In genomic region chr17:58202859-58203258, GRCh38 we compare ENCODE assay signal across 35 cellular contexts. TPM values are rescaled to one million over a fixed set of nuclear protein-coding genes. Genes with fewer than 3 reads are reported as not detected.
"Had no signal": no experiment of that assay in that cellular context is flagged by ENCODE, and none has a peak within 500 bp of the region (broad histone marks: within the 10 kb centered on the region; RNA-seq: fewer than 3 reads in every experiment).

No MANE protein-coding gene starts in this region.

- DNase-seq: activated CD4-positive, alpha-beta memory T cell treated with anti-CD3 and anti-CD28 coated beads for 36 hours; activated CD4-positive, alpha-beta T cell treated with anti-CD3 and anti-CD28 coated beads for 36 hours; activated CD4-positive, alpha-beta T cell treated with anti-CD3 and anti-CD28 coated beads, Interleukin-2, amount 10 ng/mL, durations not matched to agents 24 days and 14 days; activated CD4-positive, CD25-positive, alpha-beta regulatory T cell; activated CD4-positive, CD25-positive, alpha-beta regulatory T cell treated with anti-CD3 and anti-CD28 coated beads, Interleukin-2, amount 50 U/mL, for 72 hours; activated CD8-positive, alpha-beta memory T cell treated with anti-CD3 and anti-CD28 coated beads, Interleukin-2, amount 10 ng/mL, durations not matched to agents 7 days and 5 days; activated CD8-positive, alpha-beta memory T cell treated with anti-CD3 and anti-CD28 coated beads, Interleukin-2, amount 50 U/mL, for 4 hours; activated CD8-positive, alpha-beta T cell treated with anti-CD3 and anti-CD28 coated beads, Interleukin-2, amount 10 ng/mL, durations not matched to agents 7 days and 5 days; activated effector memory CD4-positive, alpha-beta T cell treated with anti-CD3 and anti-CD28 coated beads, Interleukin-2, amount 50 U/mL, for 16 hours; activated naive CD4-positive, alpha-beta T cell treated with anti-CD3 and anti-CD28 coated beads for 36 hours; activated naive CD8-positive, alpha-beta T cell treated with anti-CD3 and anti-CD28 coated beads for 36 hours; activated naive CD8-positive, alpha-beta T cell treated with anti-CD3 and anti-CD28 coated beads, Interleukin-2, amount 50 U/mL, for 24 hours; activated T-cell treated with anti-CD3 and anti-CD28 coated beads, Interleukin-2, amount 50 U/mL, for 1 hour; activated T-cell treated with anti-CD3 and anti-CD28 coated beads, Interleukin-2, amount 50 U/mL, for 48 hours; adrenal gland; amygdala; aorta; body of pancreas; central memory CD4-positive, alpha-beta T cell; cerebellar nuclear complex; colonic mucosa; effector CD8-positive, alpha-beta T cell; erythroblast; foreskin keratinocyte; gastrocnemius medialis; heart right ventricle; T-helper 1 cell; T-helper 2 cell had no signal

- H3K36me3 ChIP-seq: colonic mucosa had no signal

- H3K9me3 ChIP-seq: adrenal gland, body of pancreas, colonic mucosa, esophagus muscularis mucosa, gastrocnemius medialis, heart right ventricle had no signal

- H3K27ac ChIP-seq: adrenal gland, body of pancreas, cardiac muscle cell, colonic mucosa, esophagus muscularis mucosa, foreskin keratinocyte, gastrocnemius medialis, heart right ventricle had no signal

- ATAC-seq: activated CD4-positive, alpha-beta T cell treated with anti-CD3 and anti-CD28 coated beads for 36 hours; activated CD8-positive, alpha-beta memory T cell treated with anti-CD3 and anti-CD28 coated beads, Interleukin-2, amount 10 ng/mL, durations not matched to agents 7 days and 5 days; activated CD8-positive, alpha-beta T cell treated with anti-CD3 and anti-CD28 coated beads, Interleukin-2, amount 10 ng/mL, durations not matched to agents 7 days and 5 days; activated naive CD8-positive, alpha-beta T cell treated with anti-CD3 and anti-CD28 coated beads, Interleukin-2, amount 50 U/mL, for 24 hours; body of pancreas; foreskin keratinocyte; gastrocnemius medialis; heart right ventricle had no signal

- H3K4me3 ChIP-seq: adrenal gland, body of pancreas, cardiac muscle cell, colonic mucosa, esophagus muscularis mucosa, gastrocnemius medialis, heart right ventricle had no signal

- H3K4me1 ChIP-seq: adrenal gland, body of pancreas, colonic mucosa, esophagus muscularis mucosa, foreskin keratinocyte, gastrocnemius medialis, heart right ventricle had no signal

- H3K27me3 ChIP-seq: colonic mucosa had no signal

RNA-seq across cellular contexts. Expression of gene EPX, which starts 10.3 kb away (rescaled TPM):
- total RNA-seq: activated CD4-positive, alpha-beta memory T cell treated with anti-CD3 and anti-CD28 coated beads for 36 hours; activated CD4-positive, alpha-beta T cell treated with anti-CD3 and anti-CD28 coated beads for 36 hours; activated CD4-positive, alpha-beta T cell treated with anti-CD3 and anti-CD28 coated beads, Interleukin-2, amount 10 ng/mL, durations not matched to agents 24 days and 14 days; activated CD8-positive, alpha-beta memory T cell treated with anti-CD3 and anti-CD28 coated beads for 36 hours; activated CD8-positive, alpha-beta memory T cell treated with anti-CD3 and anti-CD28 coated beads, Interleukin-2, amount 10 ng/mL, durations not matched to agents 7 days and 5 days; activated CD8-positive, alpha-beta T cell treated with anti-CD3 and anti-CD28 coated beads, Interleukin-2, amount 10 ng/mL, durations not matched to agents 7 days and 5 days; activated naive CD4-positive, alpha-beta T cell treated with anti-CD3 and anti-CD28 coated beads for 36 hours; activated naive CD8-positive, alpha-beta T cell treated with anti-CD3 and anti-CD28 coated beads for 36 hours; activated T-helper 1 cell treated with anti-CD3 and anti-CD28 coated beads, Interleukin-12 subunit alpha, Interleukin-12 subunit beta, Interleukin-2, Interleukin-4 antibody, amounts not matched to agents 30 ng/mL and 10 ng/mL and 1 ng/mL, durations not matched to agents 14 hours and 24 hours and 36 hours; activated T-helper 2 cell treated with anti-CD3 and anti-CD28 coated beads, Interferon-gamma antibody, Interleukin-2, Interleukin-4, amounts not matched to agents 10 μg/mL and 5 μg/mL and 100 μg/mL, durations not matched to agents 14 hours and 24 hours and 36 hours; adrenal gland; aorta; body of pancreas; cardiac muscle cell; colonic mucosa; dermis microvascular lymphatic vessel endothelial cell; esophagus muscularis mucosa; foreskin keratinocyte; gastrocnemius medialis; glomerular endothelial cell; heart right ventricle had no signal
- polyA plus RNA-seq: adrenal gland, aorta, cardiac muscle cell, foreskin keratinocyte, heart right ventricle had no signal

RNA-seq across cellular contexts. Expression of gene LPO, which starts 35.5 kb away (rescaled TPM):
- total RNA-seq: activated CD4-positive, alpha-beta memory T cell treated with anti-CD3 and anti-CD28 coated beads for 36 hours; activated CD4-positive, alpha-beta T cell treated with anti-CD3 and anti-CD28 coated beads, Interleukin-2, amount 10 ng/mL, durations not matched to agents 24 days and 14 days; activated CD8-positive, alpha-beta memory T cell treated with anti-CD3 and anti-CD28 coated beads for 36 hours; activated CD8-positive, alpha-beta memory T cell treated with anti-CD3 and anti-CD28 coated beads, Interleukin-2, amount 10 ng/mL, durations not matched to agents 7 days and 5 days; activated CD8-positive, alpha-beta T cell treated with anti-CD3 and anti-CD28 coated beads, Interleukin-2, amount 10 ng/mL, durations not matched to agents 7 days and 5 days; activated naive CD4-positive, alpha-beta T cell treated with anti-CD3 and anti-CD28 coated beads for 36 hours; activated naive CD8-positive, alpha-beta T cell treated with anti-CD3 and anti-CD28 coated beads for 36 hours; activated T-helper 1 cell treated with anti-CD3 and anti-CD28 coated beads, Interleukin-12 subunit alpha, Interleukin-12 subunit beta, Interleukin-2, Interleukin-4 antibody, amounts not matched to agents 30 ng/mL and 10 ng/mL and 1 ng/mL, durations not matched to agents 14 hours and 24 hours and 36 hours; activated T-helper 2 cell treated with anti-CD3 and anti-CD28 coated beads, Interferon-gamma antibody, Interleukin-2, Interleukin-4, amounts not matched to agents 10 μg/mL and 5 μg/mL and 100 μg/mL, durations not matched to agents 14 hours and 24 hours and 36 hours; adrenal gland; aorta; body of pancreas; cardiac muscle cell; colonic mucosa; dermis microvascular lymphatic vessel endothelial cell; esophagus muscularis mucosa; foreskin keratinocyte; gastrocnemius medialis; glomerular endothelial cell; heart right ventricle had no signal
- polyA plus RNA-seq: aorta, cardiac muscle cell, foreskin keratinocyte, heart right ventricle had no signal

RNA-seq across cellular contexts. Expression of gene OR4D2, which starts 36.1 kb away (rescaled TPM):
- total RNA-seq: activated CD4-positive, alpha-beta memory T cell treated with anti-CD3 and anti-CD28 coated beads for 36 hours; activated CD4-positive, alpha-beta T cell treated with anti-CD3 and anti-CD28 coated beads for 36 hours; activated CD4-positive, alpha-beta T cell treated with anti-CD3 and anti-CD28 coated beads, Interleukin-2, amount 10 ng/mL, durations not matched to agents 24 days and 14 days; activated CD8-positive, alpha-beta memory T cell treated with anti-CD3 and anti-CD28 coated beads for 36 hours; activated CD8-positive, alpha-beta memory T cell treated with anti-CD3 and anti-CD28 coated beads, Interleukin-2, amount 10 ng/mL, durations not matched to agents 7 days and 5 days; activated CD8-positive, alpha-beta T cell treated with anti-CD3 and anti-CD28 coated beads, Interleukin-2, amount 10 ng/mL, durations not matched to agents 7 days and 5 days; activated naive CD4-positive, alpha-beta T cell treated with anti-CD3 and anti-CD28 coated beads for 36 hours; activated naive CD8-positive, alpha-beta T cell treated with anti-CD3 and anti-CD28 coated beads for 36 hours; activated T-helper 1 cell treated with anti-CD3 and anti-CD28 coated beads, Interleukin-12 subunit alpha, Interleukin-12 subunit beta, Interleukin-2, Interleukin-4 antibody, amounts not matched to agents 30 ng/mL and 10 ng/mL and 1 ng/mL, durations not matched to agents 14 hours and 24 hours and 36 hours; activated T-helper 2 cell treated with anti-CD3 and anti-CD28 coated beads, Interferon-gamma antibody, Interleukin-2, Interleukin-4, amounts not matched to agents 10 μg/mL and 5 μg/mL and 100 μg/mL, durations not matched to agents 14 hours and 24 hours and 36 hours; adrenal gland; aorta; body of pancreas; cardiac muscle cell; colonic mucosa; dermis microvascular lymphatic vessel endothelial cell; esophagus muscularis mucosa; foreskin keratinocyte; gastrocnemius medialis; glomerular endothelial cell; heart right ventricle had no signal
- polyA plus RNA-seq: adrenal gland, aorta, cardiac muscle cell, foreskin keratinocyte, heart right ventricle had no signal

RNA-seq across cellular contexts. Expression of gene OR4D1, which starts 54.7 kb away (rescaled TPM):
- total RNA-seq: adrenal gland, aorta, body of pancreas, cardiac muscle cell, colonic mucosa, dermis microvascular lymphatic vessel endothelial cell, esophagus muscularis mucosa, foreskin keratinocyte, gastrocnemius medialis, glomerular endothelial cell had no signal
- polyA plus RNA-seq: aorta, cardiac muscle cell, foreskin keratinocyte, heart right ventricle had no signal
